ENCODE assay signal across 1 cellular context in genomic region chr19:39825093-39825463, GRCh38.
TF ChIP-seq lines count a peak whose summit lies in the region.

No MANE protein-coding gene starts in this region.

TF ChIP-seq in H1, 55 proteins besides CTCF, POLR2A, EP300 and RAD21:
- TF ChIP-seq TAF7 (optimal IDR thresholded peaks at IDR 0.05; ENCODE audit: borderline replicate concordance, low read depth, low read length) (peak; percentile 32), HDAC2 (IDR thresholded peaks at IDR 0.05; ENCODE audit: borderline replicate concordance in 1 of 2, low read depth in 2 of 2, low read length in 2 of 2) (no peak)
